Comparison of ENCODE assay signal across 8 cellular contexts in genomic region chr2:171923206-171923605, GRCh38. TPM values are rescaled to one million over a fixed set of nuclear protein-coding genes. Genes with fewer than 3 reads are reported as not detected.
DNase-seq lines count a peak whose midpoint lies in the region; ATAC-seq and TF ChIP-seq lines count a peak whose summit lies in the region.

No MANE protein-coding gene starts in this region.

- 23 to 31% methylated on average over 13 of the region's 13 CpGs for WGBS in thyroid gland, 2 donors

- intact Hi-C loops in ascending aorta (cut with DNase I) = loop anchor here (2.0 to 5.0 kb wide), 8 partner anchors 41 to 762 kb away; partner anchors contain the start of genes CYBRD1, DYNC1I2, METAP1D and PDK1
- intact Hi-C loops in thyroid gland (cut with DNase I) = no loop called here

- no peaks in the 10 kb centered on the region for H3K9me3 ChIP-seq in ascending aorta
- no peaks in the 10 kb centered on the region for H3K9me3 ChIP-seq in thyroid gland

- H3K4me1 ChIP-seq in ascending aorta (peaks cover 8 to 16% of the 10 kb centered on the region in 2 donors), thyroid gland (peaks cover 12 to 17% of the 10 kb centered on the region in 2 donors)

- DNase-seq in EL = peak; percentile 67
- DNase-seq in Kasumi-1 (lab: John Stamatoyannopoulos, UW) = peak; percentile 66 to 80
- no peak for DNase-seq in ascending aorta (ENCODE audit: low spot score in 2 of 2)
- DNase-seq in kidney tubule cell (ENCODE audit: low spot score) = peak; percentile 29
- DNase-seq in thyroid gland = peak in 1 of 2 donors; percentile 15
- DNase-seq in central memory CD4-positive, alpha-beta T cell = no peak
- no peak for DNase-seq in stimulated activated naive CD4-positive, alpha-beta T cell treated with Interleukin-2 at 50 U/mL for 16 hours (lab: John Stamatoyannopoulos, UW)

- no peak for ATAC-seq in GM18858 (IDR thresholded peaks at IDR 0.05; ENCODE audit: unreplicated experiment)

- no peak for TF ChIP-seq POLR2A in thyroid gland (IDR thresholded peaks at IDR 0.05)

- TF ChIP-seq CTCF in ascending aorta (IDR thresholded peaks at IDR 0.05) (no peak), thyroid gland (IDR thresholded peaks at IDR 0.05) (no peak)

- H3K4me3 ChIP-seq in ascending aorta = peak overlapping the region; percentile 87 to 97
- peak overlapping the region in 2 of 3 donors; percentile 50 to 79 for H3K4me3 ChIP-seq in thyroid gland (replicated peaks in 1 of 3)

- H3K27ac ChIP-seq in ascending aorta (peak overlapping the region; percentile 90 to 94), thyroid gland (peak overlapping the region; percentile 67 to 84 (median 74))

- H3K36me3 ChIP-seq in ascending aorta (peaks cover 6 to 10% of the 10 kb centered on the region in 2 donors), thyroid gland (peaks cover 0 to 6% of the 10 kb centered on the region in 2 donors)

- H3K27me3 ChIP-seq in ascending aorta = no peaks in the 10 kb centered on the region
- no peaks in the 10 kb centered on the region for H3K27me3 ChIP-seq in thyroid gland

RNA-seq across cellular contexts. Expression of gene HAT1, which starts 0.9 kb away (rescaled TPM):
- total RNA-seq in ascending aorta (28.3 TPM), thyroid gland (10 to 100 TPM; 34.0 to 68.7 (median 50.4) TPM)

RNA-seq across cellular contexts. Expression of gene SLC25A12, which starts 29.2 kb away (rescaled TPM):
- total RNA-seq in ascending aorta (11.9 TPM), thyroid gland (10 to 100 TPM; 37.3 to 61.4 (median 46.3) TPM)

Comparison
In these comparisons a context has a peak if more than half of its experiments do, and no peak if none do; other contexts are left out.
1. DNase-seq: peak in EL (single experiment), Kasumi-1 (2 of 2) and kidney tubule cell (single experiment); none in ascending aorta (0 of 2), central memory CD4-positive, alpha-beta T cell (single experiment) and stimulated activated naive CD4-positive, alpha-beta T cell treated with Interleukin-2 at 50 U/mL for 16 hours (single experiment).